ENCODE assay signal across 8 cellular contexts in the genomic region with DNA sequence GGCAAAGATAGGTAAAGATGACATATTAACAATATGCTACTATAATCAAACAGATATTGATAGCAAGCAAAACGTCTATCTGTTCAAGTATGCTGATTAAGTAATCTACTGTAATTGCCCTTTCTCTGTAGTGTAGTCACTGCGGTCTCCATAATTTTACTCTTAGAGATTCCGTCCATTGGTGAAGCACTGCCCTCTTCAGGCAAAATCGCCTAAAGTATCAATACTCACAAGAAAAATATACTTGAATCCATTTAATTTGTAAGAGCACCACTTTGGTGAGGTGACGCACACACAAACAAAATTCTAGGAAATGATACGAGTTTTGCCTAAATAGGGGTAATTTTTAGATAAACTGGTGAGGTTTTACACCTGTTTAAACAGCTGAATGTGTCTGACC.
DNase-seq lines count a peak whose midpoint lies in the region; ATAC-seq and TF ChIP-seq lines count a peak whose summit lies in the region.

No MANE protein-coding gene starts in this region.

- peak; percentile 93 for TF ChIP-seq CTCF in PC-3 (conservative IDR thresholded peaks at IDR 0.05; ENCODE audit: low read depth, low read length)
- TF ChIP-seq CTCF in fibroblast of pulmonary artery (IDR thresholded peaks at IDR 0.05; ENCODE audit: low read length, missing control alignments): peak; percentile 22

- intact Hi-C loops in PC-3 (cut with micrococcal nuclease): loop anchor here (5.0 kb wide), 3 partner anchors 485 to 1090 kb away; no protein-coding TSS in a partner anchor

- no peaks in the 10 kb centered on the region for H3K9me2 ChIP-seq in PC-3 (replicated peaks; ENCODE audit: low read length)

- no TSS peak for BruUV-seq in PC-3 (replicated peaks; lab: Mats Ljungman, UMichigan)

- peaks cover 20% of the 10 kb centered on the region for H3K4me1 ChIP-seq in PC-3 (ENCODE audit: insufficient read depth, low read length)

- no peaks in the 10 kb centered on the region for H4K20me1 ChIP-seq in PC-3 (ENCODE audit: low read length)

- no peaks in the 10 kb centered on the region for H3K36me3 ChIP-seq in PC-3 (ENCODE audit: low read depth, low read length)

- POLR2A ChIA-PET in PC-3 (lab: Charles Lee; ENCODE audit: unreplicated experiment): no interaction called here

- no peaks in the 10 kb centered on the region for H3K9me3 ChIP-seq in PC-3 (ENCODE audit: low read length)

- H3K79me2 ChIP-seq in PC-3 (ENCODE audit: low read length): no peaks in the 10 kb centered on the region

- DNase-seq in NCI-H146 (lab: John Stamatoyannopoulos, UW) (peak; percentile 0), NCI-H146 treated with DMSO at 0.1 percent for 48 hours (lab: John Stamatoyannopoulos, UW; ENCODE audit: unreplicated experiment) (no peak), PC-3 (peak; percentile 81), fibroblast of pulmonary artery (ENCODE audit: low read depth) (peak; percentile 47), superior temporal gyrus (ENCODE audit: extremely low spot score) (peak; percentile 65), OCI-M2 (lab: John Stamatoyannopoulos, UW; ENCODE audit: unreplicated experiment) (no peak), DMS153 (lab: John Stamatoyannopoulos, UW) (no peak)

- H3K27ac ChIP-seq in PC-3 (ENCODE audit: low read length): no peak overlapping the region

- H2AFZ ChIP-seq in PC-3 (ENCODE audit: low read length): no peak overlapping the region

- ATAC-seq in PC-3: peak; percentile 35
- ATAC-seq in GM18502 (IDR thresholded peaks at IDR 0.05; ENCODE audit: poor library complexity, unreplicated experiment): no peak

- no peak overlapping the region for H3K9ac ChIP-seq in PC-3 (ENCODE audit: low read length)

- no peak overlapping the region for H3K4me2 ChIP-seq in PC-3 (ENCODE audit: low read length)

- no peaks in the 10 kb centered on the region for H3K27me3 ChIP-seq in PC-3 (ENCODE audit: low read length)

- H3F3A ChIP-seq in PC-3 (ENCODE audit: low read length, unreplicated experiment): no peaks in the 10 kb centered on the region

- no peak overlapping the region for H3K4me3 ChIP-seq in PC-3 (ENCODE audit: low read length)
- no peak overlapping the region for H3K4me3 ChIP-seq in fibroblast of pulmonary artery (replicated peaks; ENCODE audit: low read depth, low read length)

- CTCF ChIA-PET in PC-3 (lab: Charles Lee): no interaction called here

Comparison
In these comparisons a context has a peak if more than half of its experiments do, and no peak if none do; other contexts are left out.
1. DNase-seq: peak in NCI-H146 (single experiment), PC-3 (single experiment), fibroblast of pulmonary artery (single experiment) and superior temporal gyrus (single experiment); none in NCI-H146 treated with DMSO at 0.1 percent for 48 hours (single experiment), OCI-M2 (single experiment) and DMS153 (single experiment).